ENCODE assay signal across 10 cellular contexts in the genomic region with DNA sequence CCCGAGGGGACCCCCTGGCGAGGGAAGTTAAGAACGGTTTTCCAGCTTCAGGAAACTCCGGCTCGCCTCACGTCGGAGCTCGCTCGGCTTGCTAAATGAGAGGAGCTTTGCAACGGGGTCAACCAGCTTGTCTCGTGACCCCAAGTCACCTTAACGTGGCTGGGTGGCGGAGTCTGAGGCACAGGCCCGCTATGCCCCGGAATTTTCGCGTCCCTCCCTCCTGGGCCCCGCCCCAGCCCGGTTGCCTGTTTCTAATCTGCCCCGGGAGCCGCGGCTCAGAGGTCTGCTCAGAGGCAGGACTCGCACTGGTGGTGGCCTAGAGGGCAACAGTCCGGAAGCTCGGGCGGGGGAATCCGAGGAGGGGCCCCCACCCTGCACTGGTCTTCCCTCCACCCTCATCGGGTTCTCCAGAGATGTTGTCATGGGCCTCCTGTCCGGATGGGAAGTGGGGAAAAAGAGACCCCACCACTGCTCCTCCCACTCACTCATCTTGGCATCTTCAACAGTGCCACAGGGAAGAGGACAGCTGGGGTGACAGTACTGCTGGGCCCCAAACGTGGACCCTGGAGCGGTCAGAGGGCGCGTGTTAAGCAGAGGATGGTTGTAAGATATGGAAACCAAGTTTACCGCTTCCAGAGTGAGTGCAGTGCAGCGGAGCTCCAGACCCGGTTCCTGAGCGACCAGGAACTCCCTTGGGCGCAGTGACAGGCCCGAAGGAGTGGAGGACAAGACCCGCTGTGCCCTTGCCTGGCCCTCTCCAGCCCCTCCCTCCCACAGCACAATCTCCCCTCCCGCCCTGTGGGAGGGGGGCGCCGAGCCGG. TPM values are rescaled to one million over a fixed set of nuclear protein-coding genes. Genes with fewer than 3 reads are reported as not detected.
A peak's percentile ranks its signal among the peaks of the same experiment; 100 is the strongest.
DNase-seq lines count a peak whose midpoint lies in the region; FAIRE-seq and TF ChIP-seq lines count a peak whose summit lies in the region.
"Had no signal": no experiment of that assay in that cellular context is flagged by ENCODE, and none has a peak within 500 bp of the region (broad histone marks: within the 10 kb centered on the region; RNA-seq: fewer than 3 reads in every experiment).

No MANE protein-coding gene starts in this region.

- H3K27ac ChIP-seq in Peyer's patch: no peak overlapping the region
- no peak overlapping the region for H3K27ac ChIP-seq in endothelial cell of umbilical vein (ENCODE audit: insufficient read depth, low read depth, low read length)
- H3K27ac ChIP-seq in trophoblast cell (ENCODE audit: low read depth, low read length): no peak overlapping the region
- no peak overlapping the region for H3K27ac ChIP-seq in ovary
- H3K27ac ChIP-seq in PC-9: no peak overlapping the region

- H2AFZ ChIP-seq in endothelial cell of umbilical vein (ENCODE audit: low read depth, low read length) (no peak overlapping the region), trophoblast cell (ENCODE audit: insufficient read depth, low read length, poor library complexity) (no peak overlapping the region), PC-9 (no peak overlapping the region)

- H3K4ac ChIP-seq in trophoblast cell (ENCODE audit: low read depth, low read length): no peak overlapping the region

- TF ChIP-seq POLR2A in Peyer's patch (IDR thresholded peaks at IDR 0.05) (no peak), endothelial cell of umbilical vein (IDR thresholded peaks at IDR 0.05; ENCODE audit: low read depth, low read length) (no peak), ovary (IDR thresholded peaks at IDR 0.05) (no peak)

- H2BK5ac ChIP-seq in trophoblast cell (ENCODE audit: low read depth, low read length, poor library complexity): no peak overlapping the region

- no peak overlapping the region for H3K23ac ChIP-seq in trophoblast cell (ENCODE audit: low read length)

- no peaks in the 10 kb centered on the region for H3F3A ChIP-seq in PC-9 (ENCODE audit: insufficient read depth, low read depth)

- no peak for FAIRE-seq in endothelial cell of umbilical vein (lab: Jason Lieb, UNC)

- TF ChIP-seq CTCF in Peyer's patch (IDR thresholded peaks at IDR 0.05): no peak
- TF ChIP-seq CTCF in endothelial cell of umbilical vein (IDR thresholded peaks at IDR 0.05; ENCODE audit: extremely low read depth in 1 of 2, insufficient read depth in 1 of 2, low read depth in 1 of 2, low read length in 2 of 2): no peak
- TF ChIP-seq CTCF in ovary (IDR thresholded peaks at IDR 0.05): no peak
- no peak for TF ChIP-seq CTCF in PC-9 (conservative IDR thresholded peaks at IDR 0.05)

- no peaks in the 10 kb centered on the region for H3K79me2 ChIP-seq in endothelial cell of umbilical vein (ENCODE audit: control insufficient read depth, insufficient read depth, low read length)
- H3K79me2 ChIP-seq in trophoblast cell (ENCODE audit: control insufficient read depth, insufficient read depth, low read length, poor library complexity): no peaks in the 10 kb centered on the region
- H3K79me2 ChIP-seq in PC-9 (ENCODE audit: low read depth): no peaks in the 10 kb centered on the region

- H3K4me2 ChIP-seq in endothelial cell of umbilical vein (ENCODE audit: insufficient read depth, low read length): no peak overlapping the region
- peak overlapping the region; percentile 53 for H3K4me2 ChIP-seq in trophoblast cell (ENCODE audit: low read length)
- H3K4me2 ChIP-seq in PC-9: no peak overlapping the region

- no CpG with 5 or more reads among the region's 44 CpGs for WGBS in trophoblast cell (ENCODE audit: extremely low coverage, insufficient coverage, insufficient read length)
- 6 to 9% (median 6%) methylated on average over 39 to 44 of the region's 44 CpGs for WGBS in ovary, 3 donors

- H3K9me3 ChIP-seq in ES-I3 (ENCODE audit: control insufficient read depth, insufficient read depth, low read length): no peaks in the 10 kb centered on the region
- H3K9me3 ChIP-seq in Peyer's patch: peaks cover 0 to 8% (median 0%) of the 10 kb centered on the region in 4 donors
- no peaks in the 10 kb centered on the region for H3K9me3 ChIP-seq in endothelial cell of umbilical vein (replicated peaks; ENCODE audit: control insufficient read depth, insufficient read depth, low read length)
- peaks cover 1% of the 10 kb centered on the region for H3K9me3 ChIP-seq in trophoblast cell (ENCODE audit: insufficient read depth, low read depth, low read length)
- no peaks in the 10 kb centered on the region for H3K9me3 ChIP-seq in ovary
- H3K9me3 ChIP-seq in PC-9 (ENCODE audit: insufficient read depth, low read depth): no peaks in the 10 kb centered on the region

- no peaks in the 10 kb centered on the region for H4K20me1 ChIP-seq in endothelial cell of umbilical vein (replicated peaks; ENCODE audit: control insufficient read depth, extremely low read depth, insufficient read depth, low read length)
- no peaks in the 10 kb centered on the region for H4K20me1 ChIP-seq in PC-9 (ENCODE audit: insufficient read depth)

- H3K36me3 ChIP-seq in ES-I3 (ENCODE audit: insufficient read depth, low read length) (no peaks in the 10 kb centered on the region), Peyer's patch (no peaks in the 10 kb centered on the region), endothelial cell of umbilical vein (ENCODE audit: control insufficient read depth in 2 of 2, extremely low read depth in 1 of 2, insufficient read depth in 2 of 2, low read length in 2 of 2) (no peaks in the 10 kb centered on the region), trophoblast cell (ENCODE audit: control insufficient read depth in 1 of 2, insufficient read depth in 2 of 2, low read length in 2 of 2) (no peaks in the 10 kb centered on the region), ovary (no peaks in the 10 kb centered on the region), PC-9 (ENCODE audit: low read depth) (no peaks in the 10 kb centered on the region)

- H3K4me1 ChIP-seq in ES-I3 (ENCODE audit: insufficient read depth, low read length) (peaks cover 2% of the 10 kb centered on the region; the same call in 1 of the 2 replicates), Peyer's patch (peaks cover 4 to 57% (median 22%) of the 10 kb centered on the region in 4 donors), endothelial cell of umbilical vein (ENCODE audit: control insufficient read depth, extremely low read depth, insufficient read depth, low read length) (peaks cover 4% of the 10 kb centered on the region), trophoblast cell (ENCODE audit: control insufficient read depth in 1 of 2, insufficient read depth in 2 of 2, low read length in 2 of 2) (peaks cover 33 to 37% of the 10 kb centered on the region in 2 experiments), ovary (ENCODE audit: insufficient read depth) (peaks cover 14% of the 10 kb centered on the region), PC-9 (replicated peaks; ENCODE audit: insufficient read depth) (no peaks in the 10 kb centered on the region)

- no peak overlapping the region for H4K91ac ChIP-seq in trophoblast cell (ENCODE audit: low read depth, low read length)

- BruUV-seq in endothelial cell of umbilical vein (replicated peaks; lab: Mats Ljungman, UMichigan): no TSS peak
- BruUV-seq in PC-9 (replicated peaks; lab: Mats Ljungman, UMichigan): no TSS peak

- no peak overlapping the region for H2AK5ac ChIP-seq in trophoblast cell (ENCODE audit: low read length)

- no peak overlapping the region for H3K14ac ChIP-seq in trophoblast cell (ENCODE audit: low read length)

- peak overlapping the region in 3 of 4 donors; percentile 31 to 39 (median 35) for H3K4me3 ChIP-seq in Peyer's patch
- no peak overlapping the region for H3K4me3 ChIP-seq in endothelial cell of umbilical vein (replicated peaks in 1 of 3; ENCODE audit: insufficient read depth in 1 of 3, low read depth in 1 of 3, low read length in 3 of 3)
- H3K4me3 ChIP-seq in trophoblast cell (ENCODE audit: low read depth, low read length): no peak overlapping the region
- H3K4me3 ChIP-seq in ovary: no peak overlapping the region
- no peak overlapping the region for H3K4me3 ChIP-seq in PC-9

- DNase-seq in Peyer's patch: no peak
- no peak for DNase-seq in endothelial cell of umbilical vein (ENCODE audit: low read depth, low spot score)
- DNase-seq in trophoblast cell: peak; percentile 24 to 41
- DNase-seq in ovary: no peak
- no peak for DNase-seq in NCI-H187 (lab: John Stamatoyannopoulos, UW)
- DNase-seq in PC-9: no peak
- no peak for DNase-seq in NCI-H524 treated with DMSO at 0.1 percent for 48 hours (lab: John Stamatoyannopoulos, UW)
- DNase-seq: NCI-H446 treated with DMSO at 0.1 percent for 48 hours had no signal

- CTCF ChIA-PET in endothelial cell of umbilical vein (lab: Charles Lee) (interaction anchor here (0.9 to 2.0 kb wide), 9 partner anchors 8 to 360 kb away, joined by 3 to 20 read pairs (median 5); a partner anchor contains a TSS), PC-9 (lab: Charles Lee) (interaction anchor here (0.5 to 0.6 kb wide), 2 partner anchors 17 to 212 kb away, joined by 3 to 4 read pairs; no protein-coding TSS in a partner anchor)

- intact Hi-C loops in endothelial cell of umbilical vein (cut with micrococcal nuclease) (loop anchor here (2.0 to 5.0 kb wide), 2 partner anchors 54 to 323 kb away; no protein-coding TSS in a partner anchor), ovary (cut with DNase I) (no loop called here), PC-9 (cut with micrococcal nuclease; ENCODE audit: unreplicated experiment) (no loop called here)

- no peak overlapping the region for H2BK120ac ChIP-seq in trophoblast cell (ENCODE audit: insufficient read depth, low read length, poor library complexity)

- H3K9me2 ChIP-seq in PC-9 (ENCODE audit: insufficient read depth): no peaks in the 10 kb centered on the region

- H3K27me3 ChIP-seq in Peyer's patch (peaks cover 8 to 77% of the 10 kb centered on the region in 2 donors), endothelial cell of umbilical vein (ENCODE audit: control insufficient read depth in 2 of 2, insufficient read depth in 2 of 2, low read length in 2 of 2) (peaks cover 90 to 100% of the 10 kb centered on the region in 2 experiments), trophoblast cell (ENCODE audit: insufficient read depth, low read length) (peaks cover 90% of the 10 kb centered on the region), ovary (peaks cover 3% of the 10 kb centered on the region), PC-9 (ENCODE audit: insufficient read depth, low read depth) (no peaks in the 10 kb centered on the region)

- dilution Hi-C loops in endothelial cell of umbilical vein (cut with MboI; ENCODE audit: extremely low pct_ligation_motif_present, low sequenced_read_pairs): no loop called here

- H2BK12ac ChIP-seq in trophoblast cell (ENCODE audit: low read length): no peak overlapping the region

- H3K9ac ChIP-seq in ES-I3 (ENCODE audit: low read depth, low read length): peak overlapping the region; percentile 29; the same call in 1 of the 2 replicates
- no peak overlapping the region for H3K9ac ChIP-seq in endothelial cell of umbilical vein (replicated peaks; ENCODE audit: extremely low read depth, insufficient read depth, low read length)
- H3K9ac ChIP-seq in trophoblast cell (ENCODE audit: low read length): no peak overlapping the region

- H4K8ac ChIP-seq in trophoblast cell (ENCODE audit: low read depth, low read length): no peak overlapping the region

- no peak overlapping the region for H4K12ac ChIP-seq in trophoblast cell (ENCODE audit: low read depth, low read length)

- POLR2A ChIA-PET in endothelial cell of umbilical vein (lab: Charles Lee) (interaction anchor here (0.6 kb wide), 1 partner anchor 324 kb away, joined by 3 read pairs; no protein-coding TSS in a partner anchor), PC-9 (lab: Charles Lee; ENCODE audit: unreplicated experiment) (no interaction called here)

- no peak for TF ChIP-seq EP300 in ovary (IDR thresholded peaks at IDR 0.05)

- H3K79me1 ChIP-seq in trophoblast cell (ENCODE audit: low read length): no peaks in the 10 kb centered on the region

- no peaks in the 10 kb centered on the region for H3K9me1 ChIP-seq in endothelial cell of umbilical vein (replicated peaks; ENCODE audit: control insufficient read depth, extremely low read depth, insufficient read depth, low read length)

- H3K18ac ChIP-seq in trophoblast cell (ENCODE audit: low read length): no peak overlapping the region

RNA-seq across cellular contexts. Expression of a gene that starts 3.4 kb away (rescaled TPM):
- total RNA-seq in Peyer's patch (not detected), endothelial cell of umbilical vein (not detected in 2 replicates), ovary (not detected), PC-9 (2021) (not detected in 2 replicates)
- polyA plus RNA-seq in endothelial cell of umbilical vein (not detected in 2 replicates), ovary (under 1 TPM in 1 of 2 donors, not detected in 1; 0.02 TPM)
- polyA plus RNA-seq in endothelial cell of umbilical vein (2011; cell fraction: cytosol; rRNA removed): not detected in 2 replicates
- polyA plus RNA-seq in endothelial cell of umbilical vein (2011; cell fraction: nucleus; rRNA removed): not detected in 2 replicates
- not detected in 2 replicates for polyA plus RNA-seq in endothelial cell of umbilical vein (2012)
- polyA minus RNA-seq in endothelial cell of umbilical vein: not detected in 2 replicates
- polyA minus RNA-seq in endothelial cell of umbilical vein (2011; cell fraction: cytosol; rRNA and poly(A)+ RNA removed): not detected
- polyA minus RNA-seq in endothelial cell of umbilical vein (2011; cell fraction: nucleus; rRNA and poly(A)+ RNA removed): not detected in 2 replicates
- polyA plus RNA-seq in trophoblast cell (2013): not detected in 2 replicates
- total RNA-seq: pulmonary artery endothelial cell had no signal

Comparison
In these comparisons a context has a peak if more than half of its experiments do, and no peak if none do; other contexts are left out.
1. DNase-seq: peak in trophoblast cell (2 of 2); none in Peyer's patch (0 of 3), endothelial cell of umbilical vein (single experiment), ovary (0 of 5), NCI-H187 (0 of 2), PC-9 (0 of 2) and NCI-H524 treated with DMSO at 0.1 percent for 48 hours (single experiment).
2. H3K4me3 ChIP-seq: peak in Peyer's patch (3 of 4); none in endothelial cell of umbilical vein (0 of 3), trophoblast cell (single experiment), ovary (single experiment) and PC-9 (single experiment).